In the genomic region with DNA sequence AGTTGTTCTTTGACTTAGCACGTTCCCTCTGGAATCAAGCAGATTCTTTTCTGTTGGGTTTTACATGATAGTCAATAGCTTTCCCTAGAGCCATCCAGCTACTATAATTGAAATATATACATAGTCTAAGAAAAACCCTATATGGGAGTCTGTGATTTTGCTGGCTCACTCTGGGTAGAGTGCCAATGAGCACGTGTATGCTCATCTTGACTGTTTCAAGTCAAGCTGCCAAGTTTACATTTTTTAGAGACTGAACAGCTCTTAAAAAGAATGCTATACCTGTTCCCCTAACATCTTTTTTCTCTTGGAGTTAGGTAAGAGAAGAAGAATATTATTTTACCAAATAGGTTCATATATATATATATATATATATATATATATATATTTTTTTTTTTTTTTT, we compare ENCODE assay signal across 28 cellular contexts.
"Had no signal": no experiment of that assay in that cellular context is flagged by ENCODE, and none has a peak within 500 bp of the region (broad histone marks: within the 10 kb centered on the region; RNA-seq: fewer than 3 reads in every experiment).

No MANE protein-coding gene starts in this region.

- H3K9ac ChIP-seq: neural progenitor cell, parathyroid adenoma had no signal

- H3K9me3 Mint-ChIP-seq: memory B cell; naive B cell; natural killer cell treated with Interleukin-12 subunit alpha and Interleukin-12 subunit beta and Interleukin-15 and Interleukin-18, amount 100 ng/mL, for 72 hours; stimulated activated memory B cell treated with anti-CD40 and anti-IgM and Interleukin-4, amounts not matched to agents 10 μg/mL and 1 μg/mL and 100 μg/mL, for 72 hours; stimulated activated naive CD8-positive, alpha-beta T cell treated with anti-CD3 and anti-CD28 coated beads, Interleukin-15, Interleukin-2, amounts not matched to agents 100 ng/mL and 50 ng/mL, for 24 hours had no signal

- ATAC-seq: foreskin keratinocyte; gastroesophageal sphincter; heart left ventricle; left lobe of liver; natural killer cell treated with Interleukin-12 subunit alpha and Interleukin-12 subunit beta and Interleukin-15 and Interleukin-18, amount 100 ng/mL, for 72 hours; right cardiac atrium; stimulated activated memory B cell treated with anti-CD40 and anti-IgM and Interleukin-4, amounts not matched to agents 10 μg/mL and 1 μg/mL and 100 μg/mL, for 72 hours; upper lobe of right lung had no signal

- H3K4me1 Mint-ChIP-seq: memory B cell; stimulated activated memory B cell treated with anti-CD40 and anti-IgM and Interleukin-4, amounts not matched to agents 10 μg/mL and 1 μg/mL and 100 μg/mL, for 72 hours had no signal

- H3K27me3 Mint-ChIP-seq: stimulated activated memory B cell treated with anti-CD40 and anti-IgM and Interleukin-4, amounts not matched to agents 10 μg/mL and 1 μg/mL and 100 μg/mL, for 72 hours had no signal

- H3K27ac ChIP-seq: coronary artery, esophagus squamous epithelium, foreskin keratinocyte, gastroesophageal sphincter, heart left ventricle, hepatocyte, neural progenitor cell, parathyroid adenoma, prostate gland, skin epidermis, spleen, suprapubic skin, upper lobe of right lung, uterus had no signal

- H3K4me3 ChIP-seq: coronary artery, esophagus squamous epithelium, gastroesophageal sphincter, heart left ventricle, hepatocyte, lung, neural progenitor cell, prostate gland, skin epidermis, spleen, suprapubic skin, transverse colon, upper lobe of right lung, uterus had no signal

- H3K27me3 ChIP-seq: esophagus squamous epithelium, foreskin keratinocyte, gastroesophageal sphincter, heart left ventricle, hepatocyte, neural progenitor cell, spleen, suprapubic skin, transverse colon, upper lobe of right lung, uterus had no signal

- DNase-seq: dermis blood vessel endothelial cell; effector memory CD4-positive, alpha-beta T cell; erythroblast; esophagus squamous epithelium; foreskin keratinocyte; heart left ventricle; kidney; naive B cell; right cardiac atrium; spleen; stimulated activated CD4-positive, alpha-beta T cell treated with anti-CD3 and anti-CD28 coated beads, Interleukin-4, amount 100 ng/mL, for 4 hours; transverse colon; upper lobe of right lung; uterus had no signal

- H3K36me3 ChIP-seq: esophagus squamous epithelium, gastroesophageal sphincter, heart left ventricle, neural progenitor cell, prostate gland, spleen, suprapubic skin, transverse colon, upper lobe of right lung, uterus had no signal

- H3K27ac Mint-ChIP-seq: memory B cell; naive B cell; natural killer cell treated with Interleukin-12 subunit alpha and Interleukin-12 subunit beta and Interleukin-15 and Interleukin-18, amount 100 ng/mL, for 72 hours; neural progenitor cell; stimulated activated memory B cell treated with anti-CD40 and anti-IgM and Interleukin-4, amounts not matched to agents 10 μg/mL and 1 μg/mL and 100 μg/mL, for 72 hours; stimulated activated naive CD8-positive, alpha-beta T cell treated with anti-CD3 and anti-CD28 coated beads, Interleukin-15, Interleukin-2, amounts not matched to agents 100 ng/mL and 50 ng/mL, for 24 hours had no signal

- H3K4me3 Mint-ChIP-seq: memory B cell; naive B cell; natural killer cell treated with Interleukin-12 subunit alpha and Interleukin-12 subunit beta and Interleukin-15 and Interleukin-18, amount 100 ng/mL, for 72 hours; neural progenitor cell; stimulated activated memory B cell treated with anti-CD40 and anti-IgM and Interleukin-4, amounts not matched to agents 10 μg/mL and 1 μg/mL and 100 μg/mL, for 72 hours; stimulated activated naive CD8-positive, alpha-beta T cell treated with anti-CD3 and anti-CD28 coated beads, Interleukin-15, Interleukin-2, amounts not matched to agents 100 ng/mL and 50 ng/mL, for 24 hours had no signal

- H3K4me1 ChIP-seq: esophagus squamous epithelium, gastroesophageal sphincter, neural progenitor cell, parathyroid adenoma, prostate gland, spleen, suprapubic skin, transverse colon, upper lobe of right lung, uterus had no signal
